ENCODE assay signal across 22 cellular contexts in genomic region chrX:14832151-14832550, GRCh38. TPM values are rescaled to one million over a fixed set of nuclear protein-coding genes. Genes with fewer than 3 reads are reported as not detected.
A peak's percentile ranks its signal among the peaks of the same experiment; 100 is the strongest.
DNase-seq lines count a peak whose midpoint lies in the region; ATAC-seq, FAIRE-seq and TF ChIP-seq lines count a peak whose summit lies in the region.
"Had no signal": no experiment of that assay in that cellular context is flagged by ENCODE, and none has a peak within 500 bp of the region (broad histone marks: within the 10 kb centered on the region; RNA-seq: fewer than 3 reads in every experiment).

No MANE protein-coding gene starts in this region.

- H3K36me3 ChIP-seq in SJCRH30 = peaks cover 24% of the 10 kb centered on the region
- H3K36me3 ChIP-seq: adrenal gland had no signal

- H3K4me3 ChIP-seq in SJCRH30 (no peak overlapping the region), fibroblast of pulmonary artery (replicated peaks; ENCODE audit: low read depth, low read length) (no peak overlapping the region), skeletal muscle cell (ENCODE audit: low read depth, low read length) (no peak overlapping the region)
- H3K4me3 ChIP-seq: adrenal gland, GM12878 had no signal

- H3K27me3 ChIP-seq in SJCRH30 = no peaks in the 10 kb centered on the region
- H3K27me3 ChIP-seq: adrenal gland had no signal

- no peak for ATAC-seq in HG02678 (IDR thresholded peaks at IDR 0.05; ENCODE audit: unreplicated experiment)
- ATAC-seq: activated CD4-positive, alpha-beta T cell treated with anti-CD3 and anti-CD28 coated beads for 36 hours; activated CD8-positive, alpha-beta memory T cell treated with anti-CD3 and anti-CD28 coated beads, Interleukin-2, amount 10 ng/mL, durations not matched to agents 7 days and 5 days; effector memory CD8-positive, alpha-beta T cell; GM12878; left colon had no signal

- H3K9me3 ChIP-seq in SJCRH30 (replicated peaks) = no peaks in the 10 kb centered on the region
- H3K9me3 ChIP-seq: adrenal gland had no signal

- TF ChIP-seq CTCF in fibroblast of pulmonary artery (IDR thresholded peaks at IDR 0.05; ENCODE audit: low read length, missing control alignments) = no peak

- DNase-seq in ELF-1 (ENCODE audit: low read depth, low spot score) = peak; percentile 8
- peak; percentile 30 to 38 for DNase-seq in SJCRH30
- DNase-seq in fibroblast of pulmonary artery (ENCODE audit: low read depth) = peak; percentile 26
- peak; percentile 24 for DNase-seq in skeletal muscle cell (ENCODE audit: low read depth)
- DNase-seq in activated effector memory CD4-positive, alpha-beta T cell treated with Interleukin-2 at 50 U/mL for 16 hours = no peak
- DNase-seq in NCI-H526 treated with DMSO at 0.1 percent for 48 hours (lab: John Stamatoyannopoulos, UW) = no peak
- no peak for DNase-seq in GM19239 (ENCODE audit: insufficient read length, low spot score)
- DNase-seq: activated CD4-positive, alpha-beta T cell treated with anti-CD3 and anti-CD28 coated beads for 36 hours; activated CD8-positive, alpha-beta memory T cell treated with anti-CD3 and anti-CD28 coated beads, Interleukin-2, amount 10 ng/mL, durations not matched to agents 7 days and 5 days; adrenal gland; Calu3; cerebellar nuclear complex; effector memory CD8-positive, alpha-beta T cell; left colon; NCI-H1694; NCI-H2227 treated with DMSO at 0.1 percent for 48 hours; occipital lobe; stimulated activated naive CD4-positive, alpha-beta T cell treated with Interleukin-2 at 50 U/mL for 16 hours; trophoblast cell had no signal

- H3K4me1 ChIP-seq in SJCRH30 = peaks cover 8% of the 10 kb centered on the region
- H3K4me1 ChIP-seq: adrenal gland had no signal

- FAIRE-seq in GM19239 (lab: Jason Lieb, UNC) = no peak
- FAIRE-seq: G401.6, GM12878 had no signal

- peak overlapping the region; percentile 9; the same call in 1 of the 2 replicates for H3K27ac ChIP-seq in SJCRH30
- H3K27ac ChIP-seq: adrenal gland had no signal

RNA-seq across cellular contexts. Expression of gene FANCB, which starts 40.7 kb away (rescaled TPM):
- total RNA-seq in SJCRH30 (2014; rRNA removed; shearing (Covaris generic)) = 44.4 and 53.8 TPM in 2 replicates

RNA-seq across cellular contexts. Expression of gene MOSPD2, which starts 41.1 kb away (rescaled TPM):
- 14.0 and 17.0 TPM in 2 replicates for total RNA-seq in SJCRH30 (2014; rRNA removed; shearing (Covaris generic))

Comparison
In these comparisons a context has a peak if more than half of its experiments do, and no peak if none do; other contexts are left out.
1. DNase-seq: peak in ELF-1 (single experiment), SJCRH30 (2 of 2), fibroblast of pulmonary artery (single experiment) and skeletal muscle cell (single experiment); none in activated effector memory CD4-positive, alpha-beta T cell treated with Interleukin-2 at 50 U/mL for 16 hours (single experiment), NCI-H526 treated with DMSO at 0.1 percent for 48 hours (single experiment) and GM19239 (single experiment).